In genomic region chr6:34587851-34588250, GRCh38 we compare ENCODE assay signal across 21 cellular contexts. TPM values are rescaled to one million over a fixed set of nuclear protein-coding genes. Genes with fewer than 3 reads are reported as not detected.
A peak's percentile ranks its signal among the peaks of the same experiment; 100 is the strongest.
DNase-seq lines count a peak whose midpoint lies in the region; ATAC-seq and TF ChIP-seq lines count a peak whose summit lies in the region.
"Had no signal": no experiment of that assay in that cellular context is flagged by ENCODE, and none has a peak within 500 bp of the region (broad histone marks: within the 10 kb centered on the region; RNA-seq: fewer than 3 reads in every experiment).

No MANE protein-coding gene starts in this region.

- peaks cover 0 to 4% (median 0%) of the 10 kb centered on the region in 4 donors for H3K4me1 ChIP-seq in sigmoid colon
- H3K4me1 ChIP-seq: BE2C, HAP-1 had no signal

- H3K27me3 ChIP-seq in sigmoid colon: no peaks in the 10 kb centered on the region
- H3K27me3 ChIP-seq: BE2C had no signal

- TF ChIP-seq CTCF in RWPE1 (conservative IDR thresholded peaks at IDR 0.05; ENCODE audit: low read depth) (no peak), sigmoid colon (IDR thresholded peaks at IDR 0.05) (no peak)

- CTCF ChIA-PET in RWPE1 (lab: Yijun Ruan, JAX): no interaction called here

- no peak overlapping the region for H3K4me3 ChIP-seq in sigmoid colon
- H3K4me3 ChIP-seq: A549, HAP-1, SK-N-MC had no signal

- intact Hi-C loops in cardiac septum (cut with DNase I): no loop called here
- intact Hi-C loops in Right ventricle myocardium superior (cut with DNase I): no loop called here
- intact Hi-C loops in sigmoid colon (cut with DNase I): no loop called here

- H3K27ac ChIP-seq in RWPE1 (0 out of 2 replicates have a peak overlapping the region, but pooled peaks have one; percentile 10), sigmoid colon (no peak overlapping the region)
- H3K27ac ChIP-seq: A549, HL-60, SK-N-MC had no signal

- peak; percentile 55 for DNase-seq in cardiac septum (ENCODE audit: low spot score)
- DNase-seq in Right ventricle myocardium superior: no peak
- no peak for DNase-seq in RWPE1 (ENCODE audit: low spot score)
- DNase-seq in epidermal melanocyte (ENCODE audit: insufficient read length, low spot score): peak; percentile 1
- peak; percentile 20 for DNase-seq in sigmoid colon
- no peak for DNase-seq in iPS-NIHi11 (ENCODE audit: low spot score)
- no peak for DNase-seq in mucosa of gallbladder (ENCODE audit: low spot score)
- DNase-seq: BE2C; CD4-positive, CD25-positive, alpha-beta regulatory T cell; DMS79; KG1; NCI-H1105; NCI-H446; NCI-H526; SHP77 treated with DMSO at 0.1 percent for 48 hours had no signal

- TF ChIP-seq POLR2A in sigmoid colon (IDR thresholded peaks at IDR 0.05): no peak

- no peak for ATAC-seq in Right ventricle myocardium superior (ENCODE audit: poor library complexity)
- ATAC-seq in GM21367 (IDR thresholded peaks at IDR 0.05; ENCODE audit: unreplicated experiment): no peak
- ATAC-seq: A549, HepG2 had no signal

- peaks cover 0 to 36% (median 9%) of the 10 kb centered on the region in 4 donors for H3K36me3 ChIP-seq in sigmoid colon

- TF ChIP-seq EP300 in sigmoid colon (IDR thresholded peaks at IDR 0.05): no peak

- POLR2A ChIA-PET in RWPE1 (lab: Yijun Ruan, JAX; ENCODE audit: low non-redundant PET): no interaction called here

- 96 to 97% methylated on average over 2 of the region's 2 CpGs for WGBS in sigmoid colon, 2 donors

- no peaks in the 10 kb centered on the region for H3K9me3 ChIP-seq in sigmoid colon
- H3K9me3 ChIP-seq: A549, BE2C, HAP-1 had no signal

RNA-seq across cellular contexts. Expression of gene SPDEF, which starts 31.7 kb away (rescaled TPM):
- 0.19 TPM for total RNA-seq in cardiac septum
- not detected for total RNA-seq in Right ventricle myocardium superior
- total RNA-seq in sigmoid colon: under 1 TPM in 1 of 4 donors, not detected in 3; 0.71 TPM
- 100 to 1,000 TPM in 1 of 3 donors, 10 to 100 TPM in 2; 43.5 to 101 (median 91.3) TPM for polyA plus RNA-seq in sigmoid colon
- 16.7 TPM for total RNA-seq in mucosa of gallbladder
- total RNA-seq: HepG2 had no signal
- polyA plus RNA-seq: CD4-positive, CD25-positive, alpha-beta regulatory T cell; HepG2 had no signal

Comparison
In these comparisons a context has a peak if more than half of its experiments do, and no peak if none do; other contexts are left out.
1. DNase-seq: peak in cardiac septum (single experiment), epidermal melanocyte (single experiment) and sigmoid colon (single experiment); none in Right ventricle myocardium superior (single experiment), RWPE1 (single experiment), iPS-NIHi11 (single experiment) and mucosa of gallbladder (single experiment).
2. RNA of gene SPDEF, which starts 31.7 kb away (total RNA-seq): 16.7 TPM in mucosa of gallbladder (single experiment); 0.19 TPM in cardiac septum (single experiment), not detected in Right ventricle myocardium superior (single experiment) and 0.71 TPM in sigmoid colon; every median in the first group is over 10 times any median in the second.